9 cellular contexts compared by ENCODE assay signal in genomic region chr17:2266865-2267228, GRCh38. TPM values are rescaled to one million over a fixed set of nuclear protein-coding genes. Genes with fewer than 3 reads are reported as not detected.
A peak's percentile ranks its signal among the peaks of the same experiment; 100 is the strongest.
DNase-seq lines count a peak whose midpoint lies in the region; ATAC-seq lines count a peak whose summit lies in the region.
"Had no signal": no experiment of that assay in that cellular context is flagged by ENCODE, and none has a peak within 500 bp of the region (broad histone marks: within the 10 kb centered on the region; RNA-seq: fewer than 3 reads in every experiment).

No MANE protein-coding gene starts in this region.

- H3K9me3 Mint-ChIP-seq in activated CD8-positive, alpha-beta memory T cell treated with anti-CD3 and anti-CD28 coated beads, Interleukin-2, amount 10 ng/mL, durations not matched to agents 7 days and 5 days (ENCODE audit: low read depth) = no peaks in the 10 kb centered on the region
- H3K9me3 Mint-ChIP-seq in activated naive CD4-positive, alpha-beta T cell treated with anti-CD3 and anti-CD28 coated beads, Interleukin-2, amount 50 U/mL, for 72 hours = no peaks in the 10 kb centered on the region
- H3K9me3 Mint-ChIP-seq in stimulated activated naive CD8-positive, alpha-beta T cell treated with anti-CD3 and anti-CD28 coated beads, Interleukin-15, amount 100 ng/mL, for 72 hours = no peaks in the 10 kb centered on the region

- peaks cover 82% of the 10 kb centered on the region for H3K4me1 Mint-ChIP-seq in activated CD8-positive, alpha-beta memory T cell treated with anti-CD3 and anti-CD28 coated beads, Interleukin-2, amount 10 ng/mL, durations not matched to agents 7 days and 5 days
- H3K4me1 Mint-ChIP-seq in stimulated activated naive CD8-positive, alpha-beta T cell treated with anti-CD3 and anti-CD28 coated beads, Interleukin-15, amount 100 ng/mL, for 72 hours = peaks cover 95% of the 10 kb centered on the region

- DNase-seq in activated CD8-positive, alpha-beta memory T cell treated with anti-CD3 and anti-CD28 coated beads, Interleukin-2, amount 10 ng/mL, durations not matched to agents 7 days and 5 days = no peak
- no peak for DNase-seq in activated CD8-positive, alpha-beta memory T cell treated with anti-CD3 and anti-CD28 coated beads, Interleukin-2, amount 50 U/mL, for 4 hours
- DNase-seq in activated naive CD4-positive, alpha-beta T cell treated with anti-CD3 and anti-CD28 coated beads, Interleukin-2, amount 50 U/mL, for 72 hours (ENCODE audit: low spot score in 2 of 2) = no peak
- DNase-seq in stimulated activated naive CD8-positive, alpha-beta T cell treated with anti-CD3 and anti-CD28 coated beads, Interleukin-15, amount 100 ng/mL, for 72 hours = no peak
- no peak for DNase-seq in DMS114 treated with DMSO at 0.1 percent for 48 hours (lab: John Stamatoyannopoulos, UW; ENCODE audit: unreplicated experiment)
- DNase-seq in NK-92 treated with Interleukin-12 subunit alpha and Interleukin-12 subunit beta, amount 100 ng/mL, for 24 hours (lab: John Stamatoyannopoulos, UW) = no peak
- DNase-seq in NCI-H2107 treated with DMSO at 0.1 percent for 48 hours (lab: John Stamatoyannopoulos, UW; ENCODE audit: unreplicated experiment) = no peak
- DNase-seq: ACHN had no signal

- H3K27me3 Mint-ChIP-seq in activated CD8-positive, alpha-beta memory T cell treated with anti-CD3 and anti-CD28 coated beads, Interleukin-2, amount 10 ng/mL, durations not matched to agents 7 days and 5 days = no peaks in the 10 kb centered on the region
- no peaks in the 10 kb centered on the region for H3K27me3 Mint-ChIP-seq in stimulated activated naive CD8-positive, alpha-beta T cell treated with anti-CD3 and anti-CD28 coated beads, Interleukin-15, amount 100 ng/mL, for 72 hours

- peak; percentile 6 for ATAC-seq in activated CD8-positive, alpha-beta memory T cell treated with anti-CD3 and anti-CD28 coated beads, Interleukin-2, amount 10 ng/mL, durations not matched to agents 7 days and 5 days
- ATAC-seq in HG03064 (IDR thresholded peaks at IDR 0.05; ENCODE audit: low read depth, unreplicated experiment) = peak; percentile 13
- ATAC-seq in activated naive CD4-positive, alpha-beta T cell treated with anti-CD3 and anti-CD28 coated beads, Interleukin-2, amount 50 U/mL, for 72 hours = no peak
- ATAC-seq in stimulated activated naive CD8-positive, alpha-beta T cell treated with anti-CD3 and anti-CD28 coated beads, Interleukin-15, amount 100 ng/mL, for 72 hours = peak; percentile 2

- peak overlapping the region; percentile 100 for H3K27ac Mint-ChIP-seq in activated CD8-positive, alpha-beta memory T cell treated with anti-CD3 and anti-CD28 coated beads, Interleukin-2, amount 10 ng/mL, durations not matched to agents 7 days and 5 days
- H3K27ac Mint-ChIP-seq in activated naive CD4-positive, alpha-beta T cell treated with anti-CD3 and anti-CD28 coated beads, Interleukin-2, amount 50 U/mL, for 72 hours = peak overlapping the region; percentile 95 to 100
- H3K27ac Mint-ChIP-seq in stimulated activated naive CD8-positive, alpha-beta T cell treated with anti-CD3 and anti-CD28 coated beads, Interleukin-15, amount 100 ng/mL, for 72 hours = peak overlapping the region; percentile 97 to 100

- peak overlapping the region; percentile 79 for H3K4me3 Mint-ChIP-seq in activated CD8-positive, alpha-beta memory T cell treated with anti-CD3 and anti-CD28 coated beads, Interleukin-2, amount 10 ng/mL, durations not matched to agents 7 days and 5 days
- H3K4me3 Mint-ChIP-seq in stimulated activated naive CD8-positive, alpha-beta T cell treated with anti-CD3 and anti-CD28 coated beads, Interleukin-15, amount 100 ng/mL, for 72 hours = peak overlapping the region; percentile 82 to 92

- H3K36me3 Mint-ChIP-seq in activated CD8-positive, alpha-beta memory T cell treated with anti-CD3 and anti-CD28 coated beads, Interleukin-2, amount 10 ng/mL, durations not matched to agents 7 days and 5 days = peaks cover 37% of the 10 kb centered on the region
- H3K36me3 Mint-ChIP-seq in activated naive CD4-positive, alpha-beta T cell treated with anti-CD3 and anti-CD28 coated beads, Interleukin-2, amount 50 U/mL, for 72 hours = peaks cover 19 to 37% of the 10 kb centered on the region in 2 donors

- CTCF ChIA-PET in activated CD8-positive, alpha-beta memory T cell treated with anti-CD3 and anti-CD28 coated beads, Interleukin-2, amount 10 ng/mL, durations not matched to agents 7 days and 5 days (lab: Charles Lee) = interaction anchor here (1.1 to 13.9 kb wide), 8 partner anchors 9 to 211 kb away, joined by 3 to 167 read pairs (median 6); partner anchors contain the start of gene HIC1

RNA-seq across cellular contexts. Expression of gene SMG6, which starts 36.7 kb away (rescaled TPM):
- 10 to 100 TPM; 46.7 to 60.9 TPM for total RNA-seq in activated CD8-positive, alpha-beta memory T cell treated with anti-CD3 and anti-CD28 coated beads, Interleukin-2, amount 10 ng/mL, durations not matched to agents 7 days and 5 days
- 10 to 100 TPM; 40.1 to 45.2 TPM for total RNA-seq in activated naive CD4-positive, alpha-beta T cell treated with anti-CD3 and anti-CD28 coated beads, Interleukin-2, amount 50 U/mL, for 72 hours

RNA-seq across cellular contexts. Expression of gene SRR, which starts 36.9 kb away (rescaled TPM):
- total RNA-seq in activated CD8-positive, alpha-beta memory T cell treated with anti-CD3 and anti-CD28 coated beads, Interleukin-2, amount 10 ng/mL, durations not matched to agents 7 days and 5 days = 10 to 100 TPM; 18.6 to 18.8 TPM
- total RNA-seq in activated naive CD4-positive, alpha-beta T cell treated with anti-CD3 and anti-CD28 coated beads, Interleukin-2, amount 50 U/mL, for 72 hours = 10 to 100 TPM in 1 of 2 donors, 1 to 10 TPM in 1; 6.3 to 15.9 TPM

Comparison
In these comparisons a context has a peak if more than half of its experiments do, and no peak if none do; other contexts are left out.
1. ATAC-seq: peak in activated CD8-positive, alpha-beta memory T cell treated with anti-CD3 and anti-CD28 coated beads, Interleukin-2, amount 10 ng/mL, durations not matched to agents 7 days and 5 days (single experiment), HG03064 (single experiment) and stimulated activated naive CD8-positive, alpha-beta T cell treated with anti-CD3 and anti-CD28 coated beads, Interleukin-15, amount 100 ng/mL, for 72 hours (single experiment); none in activated naive CD4-positive, alpha-beta T cell treated with anti-CD3 and anti-CD28 coated beads, Interleukin-2, amount 50 U/mL, for 72 hours (0 of 2).
2. Peak in every context shown above with its lines, with median percentiles within 50 percentile points of each other: H3K27ac Mint-ChIP-seq.